In genomic region chr3:179964867-179965266, GRCh38 we compare ENCODE assay signal across 24 cellular contexts.
"Had no signal": no experiment of that assay in that cellular context is flagged by ENCODE, and none has a peak within 500 bp of the region (broad histone marks: within the 10 kb centered on the region; RNA-seq: fewer than 3 reads in every experiment).

No MANE protein-coding gene starts in this region.

- H3K27ac ChIP-seq: colonic mucosa, esophagus muscularis mucosa, foreskin keratinocyte, gastroesophageal sphincter, heart left ventricle, hepatocyte, neural progenitor cell, parathyroid adenoma, right lobe of liver, stomach, thoracic aorta, tibial nerve, upper lobe of left lung had no signal

- H2AFZ ChIP-seq: hepatocyte, neural progenitor cell, parathyroid adenoma had no signal

- FAIRE-seq: endothelial cell of umbilical vein, kidney, urothelium cell line had no signal

- H3K4me1 ChIP-seq: colonic mucosa, esophagus muscularis mucosa, foreskin keratinocyte, gastroesophageal sphincter, heart left ventricle, neural progenitor cell, stomach, tibial nerve, upper lobe of left lung had no signal

- H3K4me3 ChIP-seq: colonic mucosa, esophagus muscularis mucosa, gastroesophageal sphincter, heart left ventricle, hepatocyte, lung, neural progenitor cell, right lobe of liver, smooth muscle cell, stomach, thoracic aorta, tibial nerve, upper lobe of left lung had no signal

- H3K79me2 ChIP-seq: hepatocyte had no signal

- H3K9ac ChIP-seq: neural progenitor cell, parathyroid adenoma had no signal

- H3K9me3 ChIP-seq: colonic mucosa, esophagus muscularis mucosa, gastroesophageal sphincter, heart left ventricle, right lobe of liver, stomach, thoracic aorta, tibial nerve, upper lobe of left lung had no signal

- DNase-seq: colonic mucosa; effector memory CD4-positive, alpha-beta T cell; foreskin keratinocyte; heart left ventricle; kidney; right lobe of liver; stimulated activated CD4-positive, alpha-beta T cell treated with anti-CD3 and anti-CD28 coated beads, Interleukin-12 subunit alpha, Interleukin-12 subunit beta, amount 100 ng/mL, for 4 hours; stimulated activated CD4-positive, alpha-beta T cell treated with anti-CD3 and anti-CD28 coated beads, Interleukin-1b, Interleukin-23, amount 100 ng/mL, for 48 hours; stimulated activated CD4-positive, alpha-beta T cell treated with anti-CD3 and anti-CD28 coated beads, Interleukin-4, amount 100 ng/mL, for 1 hour; stimulated activated CD8-positive, alpha-beta memory T cell treated with anti-CD3 and anti-CD28 coated beads, Interleukin-4, amount 100 ng/mL, for 48 hours; stimulated activated naive CD4-positive, alpha-beta T cell treated with Interleukin-2 at 50 U/mL for 16 hours; stomach; upper lobe of left lung had no signal

- H3K36me3 ChIP-seq: colonic mucosa, esophagus muscularis mucosa, gastroesophageal sphincter, heart left ventricle, neural progenitor cell, right lobe of liver, stomach, thoracic aorta, tibial nerve, upper lobe of left lung had no signal

- H3K4me2 ChIP-seq: hepatocyte, neural progenitor cell had no signal

- H3K27me3 ChIP-seq: colonic mucosa, foreskin keratinocyte, hepatocyte, neural progenitor cell, right lobe of liver, stomach, tibial nerve, upper lobe of left lung had no signal
